In genomic region chr19:51098366-51099069, GRCh38 we compare ENCODE assay signal across 14 cellular contexts. TPM values are rescaled to one million over a fixed set of nuclear protein-coding genes. Genes with fewer than 3 reads are reported as not detected.
DNase-seq lines count a peak whose midpoint lies in the region; ATAC-seq lines count a peak whose summit lies in the region.
"Had no signal": no experiment of that assay in that cellular context is flagged by ENCODE, and none has a peak within 500 bp of the region (broad histone marks: within the 10 kb centered on the region; RNA-seq: fewer than 3 reads in every experiment).

No MANE protein-coding gene starts in this region.

- H3K9me3 ChIP-seq in ES-I3 (ENCODE audit: control insufficient read depth, insufficient read depth, low read length) = no peaks in the 10 kb centered on the region
- H3K9me3 ChIP-seq: pancreas had no signal

- peaks cover 20% of the 10 kb centered on the region for H3K4me1 Mint-ChIP-seq in activated T-cell treated with anti-CD3 and anti-CD28 coated beads, Interleukin-2, amount 50 U/mL, for 72 hours (ENCODE audit: low read depth)

- no peak overlapping the region for H3K4me3 Mint-ChIP-seq in activated T-cell treated with anti-CD3 and anti-CD28 coated beads, Interleukin-2, amount 50 U/mL, for 72 hours

- H3K36me3 ChIP-seq in ES-I3 (ENCODE audit: insufficient read depth, low read length) = no peaks in the 10 kb centered on the region
- H3K36me3 ChIP-seq: pancreas had no signal

- ATAC-seq in activated T-cell treated with anti-CD3 and anti-CD28 coated beads, Interleukin-2, amount 50 U/mL, for 72 hours (replicated peaks in 1 of 2) = peak; percentile 54 to 71
- ATAC-seq in Right ventricle myocardium superior (ENCODE audit: poor library complexity) = peak; percentile 56
- ATAC-seq: pancreas had no signal

- H3K27me3 Mint-ChIP-seq in activated T-cell treated with anti-CD3 and anti-CD28 coated beads, Interleukin-2, amount 50 U/mL, for 72 hours (ENCODE audit: low read depth) = no peaks in the 10 kb centered on the region

- no peaks in the 10 kb centered on the region; the same call in 1 of the 2 replicates for H3K4me1 ChIP-seq in ES-I3 (ENCODE audit: insufficient read depth, low read length)

- DNase-seq in activated T-cell treated with anti-CD3 and anti-CD28 coated beads, Interleukin-2, amount 50 U/mL, for 72 hours = peak; percentile 25 to 27
- DNase-seq in Right ventricle myocardium superior (peak; percentile 82), retina (peak; percentile 31), SK-N-DZ (ENCODE audit: low spot score) (no peak), NCI-H128 (lab: John Stamatoyannopoulos, UW; ENCODE audit: unreplicated experiment) (no peak), hippocampal formation (lab: John Stamatoyannopoulos, UW) (no peak), DMS79 (lab: John Stamatoyannopoulos, UW) (no peak)
- DNase-seq: Kasumi-1, NCI-H510A, pancreas had no signal

- peak overlapping the region; percentile 33; the same call in 1 of the 2 replicates for H3K9ac ChIP-seq in ES-I3 (ENCODE audit: low read depth, low read length)

- H3K9me3 Mint-ChIP-seq in activated T-cell treated with anti-CD3 and anti-CD28 coated beads, Interleukin-2, amount 50 U/mL, for 72 hours = no peaks in the 10 kb centered on the region

- intact Hi-C loops in Right ventricle myocardium superior (cut with DNase I) = loop anchor here (10.0 kb wide), 1 partner anchor 174 kb away; no protein-coding TSS in a partner anchor

- peaks cover 2 to 10% of the 10 kb centered on the region in 2 donors for H3K36me3 Mint-ChIP-seq in activated T-cell treated with anti-CD3 and anti-CD28 coated beads, Interleukin-2, amount 50 U/mL, for 72 hours (ENCODE audit: insufficient read depth in 2 of 2)

- H3K27ac Mint-ChIP-seq in activated T-cell treated with anti-CD3 and anti-CD28 coated beads, Interleukin-2, amount 50 U/mL, for 72 hours = no peak overlapping the region

RNA-seq across cellular contexts. Expression of gene CTU1, which starts 9.7 kb away (rescaled TPM):
- total RNA-seq in activated T-cell treated with anti-CD3 and anti-CD28 coated beads, Interleukin-2, amount 50 U/mL, for 72 hours = 10 to 100 TPM; 10.7 to 11.9 TPM
- 4.9 TPM for total RNA-seq in Right ventricle myocardium superior
- 3.9 and 11.5 TPM in 2 replicates for polyA plus RNA-seq in SK-N-DZ (2014; cell fraction: cytosol; rRNA removed)
- polyA plus RNA-seq in SK-N-DZ (2014; cell fraction: nucleus; rRNA removed) = 12.4 and 20.1 TPM in 2 replicates

RNA-seq across cellular contexts. Expression of gene KLK14, which starts 15.8 kb away (rescaled TPM):
- total RNA-seq in activated T-cell treated with anti-CD3 and anti-CD28 coated beads, Interleukin-2, amount 50 U/mL, for 72 hours = 1 to 10 TPM in 1 of 2 donors, under 1 TPM in 1; 0.69 to 1.2 TPM
- total RNA-seq in Right ventricle myocardium superior = 1.9 TPM
- polyA plus RNA-seq in SK-N-DZ (2014; cell fraction: cytosol; rRNA removed) = not detected in 2 replicates
- not detected in 2 replicates for polyA plus RNA-seq in SK-N-DZ (2014; cell fraction: nucleus; rRNA removed)
- total RNA-seq: GM12878, kidney epithelial cell had no signal
- polyA plus RNA-seq: GM12878 had no signal

RNA-seq across cellular contexts. Expression of gene SIGLEC9, which starts 26.2 kb away (rescaled TPM):
- total RNA-seq in activated T-cell treated with anti-CD3 and anti-CD28 coated beads, Interleukin-2, amount 50 U/mL, for 72 hours = 1 to 10 TPM in 1 of 2 donors, under 1 TPM in 1; 0.74 to 1.6 TPM
- total RNA-seq in Right ventricle myocardium superior = 1.7 TPM
- polyA plus RNA-seq in SK-N-DZ (2014; cell fraction: cytosol; rRNA removed) = not detected in 2 replicates
- not detected in 2 replicates for polyA plus RNA-seq in SK-N-DZ (2014; cell fraction: nucleus; rRNA removed)
- total RNA-seq: GM12878 had no signal

RNA-seq across cellular contexts. Expression of gene KLK13, which starts 33.6 kb away (rescaled TPM):
- total RNA-seq in activated T-cell treated with anti-CD3 and anti-CD28 coated beads, Interleukin-2, amount 50 U/mL, for 72 hours = not detected
- total RNA-seq in Right ventricle myocardium superior = not detected
- polyA plus RNA-seq in SK-N-DZ (2014; cell fraction: cytosol; rRNA removed) = not detected in 2 replicates
- polyA plus RNA-seq in SK-N-DZ (2014; cell fraction: nucleus; rRNA removed) = not detected in 2 replicates
- total RNA-seq: GM12878; T-helper 1 cell treated with Interleukin-12 subunit alpha and Interleukin-12 subunit beta and Interleukin-4 antibody, amounts not matched to agents 30 ng/mL and 1 ng/mL, for 36 hours had no signal
- polyA plus RNA-seq: GM12878 had no signal

RNA-seq across cellular contexts. Expression of gene SIGLEC7, which starts 43.6 kb away (rescaled TPM):
- total RNA-seq in activated T-cell treated with anti-CD3 and anti-CD28 coated beads, Interleukin-2, amount 50 U/mL, for 72 hours = not detected
- total RNA-seq in Right ventricle myocardium superior = 0.97 TPM
- not detected in 2 replicates for polyA plus RNA-seq in SK-N-DZ (2014; cell fraction: cytosol; rRNA removed)
- not detected in 2 replicates for polyA plus RNA-seq in SK-N-DZ (2014; cell fraction: nucleus; rRNA removed)
- total RNA-seq: GM12878; kidney epithelial cell; T-helper 1 cell treated with Interleukin-12 subunit alpha and Interleukin-12 subunit beta and Interleukin-4 antibody, amounts not matched to agents 30 ng/mL and 1 ng/mL, for 36 hours had no signal

Comparison
In these comparisons a context has a peak if more than half of its experiments do, and no peak if none do; other contexts are left out.
1. DNase-seq: peak in activated T-cell treated with anti-CD3 and anti-CD28 coated beads, Interleukin-2, amount 50 U/mL, for 72 hours (2 of 2), Right ventricle myocardium superior (single experiment) and retina (single experiment); none in SK-N-DZ (single experiment), NCI-H128 (single experiment), hippocampal formation (0 of 2) and DMS79 (single experiment).